8 cellular contexts compared by ENCODE assay signal in genomic region chr1:113931456-113931855, GRCh38. TPM values are rescaled to one million over a fixed set of nuclear protein-coding genes. Genes with fewer than 3 reads are reported as not detected.
DNase-seq lines count a peak whose midpoint lies in the region; ATAC-seq and TF ChIP-seq lines count a peak whose summit lies in the region.

No MANE protein-coding gene starts in this region.

- no peak overlapping the region for H2AFZ ChIP-seq in PC-9

- TF ChIP-seq POLR2A in prostate gland (IDR thresholded peaks at IDR 0.05), result no peak

- no peak for ATAC-seq in effector memory CD8-positive, alpha-beta T cell (replicated peaks)
- ATAC-seq in GM21367 (IDR thresholded peaks at IDR 0.05; ENCODE audit: unreplicated experiment), result no peak
- no peak for ATAC-seq in GM19351 (IDR thresholded peaks at IDR 0.05; ENCODE audit: unreplicated experiment)
- ATAC-seq in HG03460 (IDR thresholded peaks at IDR 0.05; ENCODE audit: unreplicated experiment), result no peak

- no peaks in the 10 kb centered on the region for H3K9me2 ChIP-seq in PC-9 (ENCODE audit: insufficient read depth)

- no TSS peak for BruUV-seq in PC-9 (replicated peaks; lab: Mats Ljungman, UMichigan)

- DNase-seq in GM04503 (ENCODE audit: low read depth), result peak; percentile 15
- peak in 1 of 2 experiments; percentile 78 for DNase-seq in PC-9
- no peak for DNase-seq in effector memory CD8-positive, alpha-beta T cell
- DNase-seq in prostate gland (ENCODE audit: low spot score), result peak; percentile 13
- no peak for DNase-seq in activated CD4-positive, CD25-positive, alpha-beta regulatory T cell treated with anti-CD3 and anti-CD28 coated beads, Interleukin-2, amount 50 U/mL, for 72 hours

- H3K4me3 ChIP-seq in PC-9 (peak overlapping the region; percentile 93; the same call in 1 of the 2 replicates), prostate gland (no peak overlapping the region)

- peak overlapping the region; percentile 38 for H3K27ac ChIP-seq in PC-9
- no peak overlapping the region for H3K27ac ChIP-seq in prostate gland

- H3K36me3 Mint-ChIP-seq in effector memory CD8-positive, alpha-beta T cell (ENCODE audit: insufficient read depth), result peaks cover 78% of the 10 kb centered on the region

- no peaks in the 10 kb centered on the region for H3K27me3 Mint-ChIP-seq in effector memory CD8-positive, alpha-beta T cell

- 4% methylated on average over 3 of the region's 3 CpGs for WGBS in prostate gland

- CTCF ChIA-PET in PC-9 (lab: Charles Lee), result interaction anchor here (0.6 to 1.1 kb wide), 2 partner anchors 80 to 95 kb away, joined by 3 to 9 read pairs; no protein-coding TSS in a partner anchor

- H3F3A ChIP-seq in PC-9 (ENCODE audit: insufficient read depth, low read depth), result peaks cover 24% of the 10 kb centered on the region; the same call in 1 of the 2 replicates

- H3K4me1 ChIP-seq in PC-9 (replicated peaks; ENCODE audit: insufficient read depth), result peaks cover 33% of the 10 kb centered on the region
- H3K4me1 ChIP-seq in prostate gland (replicated peaks), result no peaks in the 10 kb centered on the region

- peak overlapping the region; percentile 84 for H3K4me2 ChIP-seq in PC-9

- H3K36me3 ChIP-seq in PC-9 (ENCODE audit: low read depth), result peaks cover 1% of the 10 kb centered on the region; the same call in 1 of the 2 replicates
- no peaks in the 10 kb centered on the region for H3K36me3 ChIP-seq in prostate gland

- intact Hi-C loops in PC-9 (cut with micrococcal nuclease; ENCODE audit: unreplicated experiment) (no loop called here), prostate gland (cut with DNase I) (no loop called here)

- H3K79me2 ChIP-seq in PC-9 (ENCODE audit: low read depth), result peaks cover 67% of the 10 kb centered on the region

- TF ChIP-seq CTCF in PC-9 (conservative IDR thresholded peaks at IDR 0.05) (no peak), prostate gland (IDR thresholded peaks at IDR 0.05) (no peak)

- H3K27me3 ChIP-seq in PC-9 (ENCODE audit: insufficient read depth, low read depth) (no peaks in the 10 kb centered on the region), prostate gland (replicated peaks; ENCODE audit: insufficient read depth) (no peaks in the 10 kb centered on the region)

- peak overlapping the region; percentile 99 to 100 for H3K27ac Mint-ChIP-seq in effector memory CD8-positive, alpha-beta T cell

- H4K20me1 ChIP-seq in PC-9 (ENCODE audit: insufficient read depth), result peaks cover 30% of the 10 kb centered on the region

- H3K4me1 Mint-ChIP-seq in effector memory CD8-positive, alpha-beta T cell (ENCODE audit: low read depth in 2 of 2), result peaks cover 46 to 67% of the 10 kb centered on the region in 2 donors

- H3K9me3 Mint-ChIP-seq in effector memory CD8-positive, alpha-beta T cell, result no peaks in the 10 kb centered on the region

- H3K9me3 ChIP-seq in PC-9 (ENCODE audit: insufficient read depth, low read depth), result no peaks in the 10 kb centered on the region
- H3K9me3 ChIP-seq in prostate gland, result no peaks in the 10 kb centered on the region

- H3K4me3 Mint-ChIP-seq in effector memory CD8-positive, alpha-beta T cell, result peak overlapping the region; percentile 92 to 93

- POLR2A ChIA-PET in PC-9 (lab: Charles Lee; ENCODE audit: unreplicated experiment), result interaction anchor here (0.5 to 1.3 kb wide), 5 partner anchors 27 to 1069 kb away, joined by 3 to 7 read pairs (median 6); partner anchors contain the start of genes AP4B1 and RSBN1

RNA-seq across cellular contexts. Expression of gene HIPK1, which starts 2.3 kb away (rescaled TPM):
- total RNA-seq in PC-9 (2021), result 20.0 and 26.3 TPM in 2 replicates
- 10 to 100 TPM; 43.5 to 76.3 TPM for total RNA-seq in prostate gland

RNA-seq across cellular contexts. Expression of gene DCLRE1B, which starts 26.3 kb away (rescaled TPM):
- total RNA-seq in PC-9 (2021) (10.1 and 11.2 TPM in 2 replicates), prostate gland (10 to 100 TPM in 1 of 2 donors, 1 to 10 TPM in 1; 4.2 to 10.1 TPM)

RNA-seq across cellular contexts. Expression of gene AP4B1, which starts 26.9 kb away (rescaled TPM):
- 10.0 and 11.7 TPM in 2 replicates for total RNA-seq in PC-9 (2021)
- total RNA-seq in prostate gland, result 10 to 100 TPM in 1 of 2 donors, 1 to 10 TPM in 1; 5.0 to 14.8 TPM

RNA-seq across cellular contexts. Expression of gene BCL2L15, which starts 44.1 kb away (rescaled TPM):
- total RNA-seq in PC-9 (2021), result 0.15 TPM in 1 of 2 replicates, not detected in the other
- total RNA-seq in prostate gland, result 10 to 100 TPM in 1 of 2 donors, under 1 TPM in 1; 0.46 to 92.5 TPM

RNA-seq across cellular contexts. Expression of gene OLFML3, which starts 47.8 kb away (rescaled TPM):
- 0.45 and 0.52 TPM in 2 replicates for total RNA-seq in PC-9 (2021)
- total RNA-seq in prostate gland, result 10 to 100 TPM; 15.8 to 25.1 TPM

Comparison
In these comparisons a context has a peak if more than half of its experiments do, and no peak if none do; other contexts are left out.
1. DNase-seq: peak in GM04503 (single experiment) and prostate gland (single experiment); none in effector memory CD8-positive, alpha-beta T cell (0 of 3) and activated CD4-positive, CD25-positive, alpha-beta regulatory T cell treated with anti-CD3 and anti-CD28 coated beads, Interleukin-2, amount 50 U/mL, for 72 hours (single experiment).